ENCODE assay signal across 11 cellular contexts in the genomic region with DNA sequence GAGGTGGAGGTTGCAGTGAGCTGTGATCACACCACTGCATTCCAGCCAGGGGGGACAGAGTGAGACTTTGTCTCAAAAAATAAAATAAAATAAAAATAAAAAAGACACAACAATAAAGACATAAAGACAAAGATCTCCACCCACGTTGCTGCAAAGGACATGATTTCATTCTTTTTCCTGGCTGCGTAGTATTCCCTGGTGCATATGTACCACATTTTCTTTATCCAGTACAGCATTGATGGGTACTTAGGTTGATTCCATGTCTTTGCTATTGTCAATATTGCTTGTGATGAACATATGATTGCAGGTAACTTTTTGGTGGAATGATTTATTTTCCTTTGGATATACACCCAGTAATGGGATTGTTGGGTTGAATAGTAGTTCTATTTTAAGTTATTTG. TPM values are rescaled to one million over a fixed set of nuclear protein-coding genes. Genes with fewer than 3 reads are reported as not detected.
"Had no signal": no experiment of that assay in that cellular context is flagged by ENCODE, and none has a peak within 500 bp of the region (broad histone marks: within the 10 kb centered on the region; RNA-seq: fewer than 3 reads in every experiment).

No MANE protein-coding gene starts in this region.

- DNase-seq: GM23248, GOT3, H7, H9, HCEC 1CT, HFFc6 had no signal

- H3K27ac ChIP-seq: GM23248 had no signal

- H3K9me3 ChIP-seq: HAP-1 had no signal

- H3K4me3 Mint-ChIP-seq: GM23338, H9, HFFc6 had no signal

- H3K36me3 ChIP-seq: HAP-1 had no signal

- H3K4me3 ChIP-seq: GM23248, GM23338, HAP-1 had no signal

- H3K9ac ChIP-seq: GM23248 had no signal

- H2AFZ ChIP-seq: GM23248, GM23338 had no signal

- H3K4me2 ChIP-seq: GM23338 had no signal

- H3K9me3 Mint-ChIP-seq: HFFc6 had no signal

- H3K4me1 ChIP-seq: HAP-1 had no signal

- H3K27ac Mint-ChIP-seq: GM23338, H9, HFFc6 had no signal

- FAIRE-seq: H1, H54 had no signal

- ATAC-seq: GM23338, HCT116 had no signal

RNA-seq across cellular contexts. Expression of gene CCDC3, which starts 42.0 kb away (rescaled TPM):
- total RNA-seq: GM23248 had no signal
- polyA plus RNA-seq: GM23248 had no signal
